In the genomic region with DNA sequence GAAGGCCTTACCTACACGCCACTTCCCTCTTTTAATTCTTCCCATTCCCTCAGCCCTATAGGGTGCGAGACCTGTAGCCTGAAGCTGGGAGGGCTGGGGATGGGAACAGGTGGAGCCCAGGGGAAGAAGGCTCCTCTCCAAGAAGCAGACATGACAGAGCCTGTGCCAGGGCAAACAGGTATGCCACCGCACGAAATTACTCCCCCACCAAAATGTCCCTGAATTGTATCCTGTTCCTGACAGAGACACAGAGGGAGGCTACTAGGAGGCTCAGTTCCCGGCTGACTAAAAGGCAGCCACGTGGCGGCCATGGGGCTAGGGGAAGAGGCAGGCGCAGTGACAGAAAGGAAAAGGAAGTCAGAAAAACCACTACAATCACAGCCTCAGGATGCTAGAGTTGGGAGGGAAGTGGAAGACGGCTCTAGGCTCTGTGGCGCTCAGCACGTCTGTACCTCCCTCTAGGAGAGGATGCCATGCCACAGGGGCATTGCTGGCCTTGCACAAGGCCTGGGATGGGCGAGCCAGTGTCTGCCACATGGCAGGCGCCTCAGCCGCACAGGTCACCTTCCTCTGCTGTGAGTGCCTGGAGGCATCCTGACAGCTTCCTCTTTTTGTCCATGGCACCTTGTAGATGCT, we compare ENCODE assay signal across 1 cellular context.
TF ChIP-seq lines count a peak whose summit lies in the region.

No MANE protein-coding gene starts in this region.

TF ChIP-seq in IMR-90, 13 proteins besides CTCF, POLR2A, EP300 and RAD21 (continued from another document):
- no peak for TF ChIP-seq MAFK (IDR thresholded peaks at IDR 0.05; ENCODE audit: low read depth, low read length)
- no peak for TF ChIP-seq MAZ (IDR thresholded peaks at IDR 0.05; ENCODE audit: borderline replicate concordance, low read depth, low read length)
- no peak for TF ChIP-seq RCOR1 (IDR thresholded peaks at IDR 0.05; ENCODE audit: insufficient replicate concordance, low read length)
- no peak for TF ChIP-seq SMC3 (IDR thresholded peaks at IDR 0.05; ENCODE audit: low read depth, low read length)
- TF ChIP-seq MXI1 (IDR thresholded peaks at IDR 0.05; ENCODE audit: borderline replicate concordance, low read depth, low read length) = no peak
- no peak for TF ChIP-seq CEBPB (IDR thresholded peaks at IDR 0.05; ENCODE audit: low read depth, low read length)
- TF ChIP-seq, protein P1, sequence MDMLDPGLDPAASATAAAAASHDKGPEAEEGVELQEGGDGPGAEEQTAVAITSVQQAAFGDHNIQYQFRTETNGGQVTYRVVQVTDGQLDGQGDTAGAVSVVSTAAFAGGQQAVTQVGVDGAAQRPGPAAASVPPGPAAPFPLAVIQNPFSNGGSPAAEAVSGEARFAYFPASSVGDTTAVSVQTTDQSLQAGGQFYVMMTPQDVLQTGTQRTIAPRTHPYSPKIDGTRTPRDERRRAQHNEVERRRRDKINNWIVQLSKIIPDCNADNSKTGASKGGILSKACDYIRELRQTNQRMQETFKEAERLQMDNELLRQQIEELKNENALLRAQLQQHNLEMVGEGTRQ (IDR thresholded peaks at IDR 0.05; ENCODE audit: low read depth, low read length) = no peak
- TF ChIP-seq, protein P2, sequence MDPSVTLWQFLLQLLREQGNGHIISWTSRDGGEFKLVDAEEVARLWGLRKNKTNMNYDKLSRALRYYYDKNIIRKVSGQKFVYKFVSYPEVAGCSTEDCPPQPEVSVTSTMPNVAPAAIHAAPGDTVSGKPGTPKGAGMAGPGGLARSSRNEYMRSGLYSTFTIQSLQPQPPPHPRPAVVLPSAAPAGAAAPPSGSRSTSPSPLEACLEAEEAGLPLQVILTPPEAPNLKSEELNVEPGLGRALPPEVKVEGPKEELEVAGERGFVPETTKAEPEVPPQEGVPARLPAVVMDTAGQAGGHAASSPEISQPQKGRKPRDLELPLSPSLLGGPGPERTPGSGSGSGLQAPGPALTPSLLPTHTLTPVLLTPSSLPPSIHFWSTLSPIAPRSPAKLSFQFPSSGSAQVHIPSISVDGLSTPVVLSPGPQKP (IDR thresholded peaks at IDR 0.05; ENCODE audit: borderline replicate concordance, low read depth, low read length) = no peak
